Comparison of ENCODE assay signal across 10 cellular contexts in genomic region chr7:139774376-139774775, GRCh38. TPM values are rescaled to one million over a fixed set of nuclear protein-coding genes. Genes with fewer than 3 reads are reported as not detected.
DNase-seq lines count a peak whose midpoint lies in the region; ATAC-seq, FAIRE-seq and TF ChIP-seq lines count a peak whose summit lies in the region.
"Had no signal": no experiment of that assay in that cellular context is flagged by ENCODE, and none has a peak within 500 bp of the region (broad histone marks: within the 10 kb centered on the region; RNA-seq: fewer than 3 reads in every experiment).

No MANE protein-coding gene starts in this region.

- CTCF ChIA-PET in HepG2 (lab: Yijun Ruan, JAX; ENCODE audit: low intra/inter-chr PET ratio, low total read pairs): no interaction called here

- DNase-seq in ACHN: peak; percentile 50
- DNase-seq in HFFc6: peak; percentile 90
- peak; percentile 43 for DNase-seq in astrocyte of the hippocampus (ENCODE audit: low read depth, low spot score)
- no peak for DNase-seq in HepG2 (ENCODE audit: low spot score)
- DNase-seq in foreskin melanocyte: no peak
- no peak for DNase-seq in anterior cingulate cortex (lab: John Stamatoyannopoulos, UW)
- DNase-seq: DMS79, NCI-H1930 had no signal

- no peaks in the 10 kb centered on the region for H3K9me3 Mint-ChIP-seq in HFFc6

- H3K27ac Mint-ChIP-seq in HFFc6: peak overlapping the region; percentile 67

- H3K79me2 ChIP-seq in HepG2 (ENCODE audit: insufficient read depth, low read length): peaks cover 77% of the 10 kb centered on the region

- FAIRE-seq in HepG2 (lab: Jason Lieb, UNC): no peak

- in situ Hi-C loops in ACHN (cut with HindIII; ENCODE audit: low pct_ligation_motif_present, low pct_unique_long_range_greater_than_20kb, low sequenced_read_pairs): no loop called here
- in situ Hi-C loops in HepG2 (cut with HindIII; ENCODE audit: extremely low pct_ligation_motif_present, low pct_unique_long_range_greater_than_20kb): loop anchor here (10.0 kb wide), 1 partner anchor 130 kb away; no protein-coding TSS in a partner anchor

- H3K36me3 ChIP-seq in HepG2 (replicated peaks in 1 of 2; ENCODE audit: control insufficient read depth in 1 of 2, insufficient read depth in 2 of 2, low read length in 2 of 2): peaks cover 11 to 25% of the 10 kb centered on the region in 2 experiments

- H3K4me1 ChIP-seq in HepG2 (ENCODE audit: insufficient read depth, low read length): peaks cover 62% of the 10 kb centered on the region

- WGBS in HepG2 (ENCODE audit: low lambda C conversion rate): 96% methylated on average over 1 of the region's 1 CpG

- peak overlapping the region in 1 of 3 experiments; percentile 94; a peak in 1 of 6 replicates for H3K4me3 ChIP-seq in HepG2 (replicated peaks in 1 of 3; ENCODE audit: insufficient read depth in 1 of 3, low read depth in 2 of 3, low read length in 3 of 3)

- H3K36me3 Mint-ChIP-seq in HFFc6 (ENCODE audit: low read depth): peaks cover 12% of the 10 kb centered on the region

- peak overlapping the region; percentile 94 for H3K4me3 Mint-ChIP-seq in HFFc6

- no peak overlapping the region for H3K9ac ChIP-seq in HepG2 (ENCODE audit: insufficient read depth, low read depth, low read length)

- H3K27me3 ChIP-seq in HepG2 (ENCODE audit: control insufficient read depth in 1 of 2, insufficient read depth in 2 of 2, low read length in 2 of 2): no peaks in the 10 kb centered on the region; a peak in 1 of 5 replicates

- TF ChIP-seq EP300 in HepG2 (IDR thresholded peaks at IDR 0.05; ENCODE audit: low read depth in 2 of 2, low read length in 2 of 2): no peak
- no peak for TF ChIP-seq EP300 in HepG2 (CRISPR knock-in tag; IDR thresholded peaks at IDR 0.05; ENCODE audit: borderline replicate concordance)

- H3K4me1 Mint-ChIP-seq in HFFc6 (ENCODE audit: low read depth): peaks cover 72% of the 10 kb centered on the region

- intact Hi-C loops in HepG2 (cut with micrococcal nuclease; ENCODE audit: unreplicated experiment): no loop called here

- peaks cover 1% of the 10 kb centered on the region; the same call in 1 of the 2 replicates for H3K27me3 Mint-ChIP-seq in HFFc6 (ENCODE audit: insufficient read depth)

- no peak overlapping the region for H2AFZ ChIP-seq in HepG2 (ENCODE audit: low read length)

- TF ChIP-seq CTCF in HFFc6 (IDR thresholded peaks at IDR 0.05) (no peak), HepG2 (CRISPR knock-in tag; IDR thresholded peaks at IDR 0.05) (no peak)

- H3K9me3 ChIP-seq in HepG2 (ENCODE audit: low read length): no peaks in the 10 kb centered on the region

- no TSS peak for BruUV-seq in HepG2 (replicated peaks; lab: Mats Ljungman, UMichigan)

- peaks cover 15% of the 10 kb centered on the region for H4K20me1 ChIP-seq in HepG2 (ENCODE audit: insufficient read depth, low read length)

- H3K4me2 ChIP-seq in HepG2 (ENCODE audit: low read depth, low read length): peak overlapping the region; percentile 85

- TF ChIP-seq RAD21 in HepG2 (CRISPR knock-in tag; IDR thresholded peaks at IDR 0.05): no peak

- POLR2A ChIA-PET in HepG2 (lab: Yijun Ruan, JAX): no interaction called here

- ATAC-seq in HepG2: no peak
- no peak for ATAC-seq in GM19324 (IDR thresholded peaks at IDR 0.05; ENCODE audit: low FRiP score, unreplicated experiment)
- ATAC-seq in HG03139 (IDR thresholded peaks at IDR 0.05; ENCODE audit: unreplicated experiment): no peak

- TF ChIP-seq POLR2A in HepG2 (IDR thresholded peaks at IDR 0.05; ENCODE audit: insufficient read depth in 1 of 2, low read depth in 2 of 2, low read length in 2 of 2): no peak

- no peak overlapping the region for H3K27ac ChIP-seq in HepG2 (ENCODE audit: extremely low read length, insufficient read depth, low read length)

TF ChIP-seq in HepG2, 621 proteins besides CTCF, POLR2A, EP300 and RAD21 (continues in another document):
- TF ChIP-seq BCLAF1 (IDR thresholded peaks at IDR 0.05) (no peak), ZNF292 (CRISPR knock-in tag; IDR thresholded peaks at IDR 0.05; ENCODE audit: borderline replicate concordance, low read depth) (no peak), HNF4G (IDR thresholded peaks at IDR 0.05; ENCODE audit: borderline replicate concordance, low read depth, low read length) (no peak), HNF4G (CRISPR knock-in tag; IDR thresholded peaks at IDR 0.05; ENCODE audit: borderline replicate concordance, low read depth) (no peak), CENPX (CRISPR knock-in tag; IDR thresholded peaks at IDR 0.05) (no peak), DMAP1 (CRISPR knock-in tag; IDR thresholded peaks at IDR 0.05) (no peak)

RNA-seq across cellular contexts. Expression of gene HIPK2, which starts 3.4 kb away (rescaled TPM):
- 10 to 100 TPM; 14.6 to 33.4 (median 31.4) TPM for total RNA-seq in HFFc6 (2021; fragmentation: NEBNext Ultra II Directional; extraction: Animal tissue kit (Norgen Biotek cat#: 25700))
- total RNA-seq in HepG2 (2016; rRNA removed; fragmentation: Illumina TruSeq; extraction: Trizol): 14.4 and 25.9 TPM in 2 replicates
- total RNA-seq in HepG2 (2016; cell fraction: cytosol; rRNA removed; fragmentation: Illumina TruSeq; extraction: Trizol; ENCODE audit: low read depth): 38.1 and 38.4 TPM in 2 replicates
- 13.8 and 20.2 TPM in 2 replicates for total RNA-seq in HepG2 (2016; cell fraction: insoluble cytoplasmic fraction; rRNA removed; fragmentation: Illumina TruSeq; extraction: Trizol)
- total RNA-seq in HepG2 (2016; cell fraction: membrane; rRNA removed; fragmentation: Illumina TruSeq; extraction: Trizol): 26.7 and 27.9 TPM in 2 replicates
- total RNA-seq in HepG2 (2016; cell fraction: nucleus; rRNA removed; fragmentation: Illumina TruSeq; extraction: Trizol): 19.7 and 24.5 TPM in 2 replicates
- polyA plus RNA-seq in HepG2 (2011; rRNA removed): 17.0 and 20.2 TPM in 2 replicates
- 11.5 and 11.7 TPM in 2 replicates for polyA plus RNA-seq in HepG2 (2011; cell fraction: cytosol; rRNA removed)
- 34.6 and 39.9 TPM in 2 replicates for polyA plus RNA-seq in HepG2 (2011; cell fraction: nucleus; rRNA removed)
- 18.0 and 18.2 TPM in 2 replicates for polyA plus RNA-seq in HepG2 (2012)
- polyA plus RNA-seq in HepG2 (2016; cell fraction: cytosol; fragmentation: Illumina TruSeq; extraction: Trizol; ENCODE audit: low read depth): 2.4 and 2.9 TPM in 2 replicates
- polyA plus RNA-seq in HepG2 (2016; cell fraction: insoluble cytoplasmic fraction; fragmentation: Illumina TruSeq; extraction: Trizol; ENCODE audit: low read depth): 15.0 and 20.1 TPM in 2 replicates
- 5.5 and 6.5 TPM in 2 replicates for polyA plus RNA-seq in HepG2 (2016; cell fraction: membrane; fragmentation: Illumina TruSeq; extraction: Trizol; ENCODE audit: low read depth)
- polyA plus RNA-seq in HepG2 (2016; cell fraction: nucleus; fragmentation: Illumina TruSeq; extraction: Trizol; ENCODE audit: insufficient read depth, low read depth): 17.7 and 18.3 TPM in 2 replicates
- 10.5 and 48.8 TPM in 2 replicates for polyA minus RNA-seq in HepG2 (2011; rRNA and poly(A)+ RNA removed; ENCODE audit: low replicate concordance)
- 29.2 and 34.4 TPM in 2 replicates for polyA minus RNA-seq in HepG2 (2011; cell fraction: cytosol; rRNA and poly(A)+ RNA removed)
- polyA minus RNA-seq in HepG2 (2011; cell fraction: nucleus; rRNA and poly(A)+ RNA removed): 29.6 and 32.6 TPM in 2 replicates

RNA-seq across cellular contexts. Expression of gene TBXAS1, which starts 54.7 kb away (rescaled TPM):
- 1 to 10 TPM in 3 of 6 experiments, under 1 TPM in 3; 0.47 to 1.8 (median 1.0) TPM for total RNA-seq in HFFc6 (2021; fragmentation: NEBNext Ultra II Directional; extraction: Animal tissue kit (Norgen Biotek cat#: 25700))
- total RNA-seq in HepG2 (2016; rRNA removed; fragmentation: Illumina TruSeq; extraction: Trizol): 4.0 and 6.1 TPM in 2 replicates
- total RNA-seq in HepG2 (2016; cell fraction: cytosol; rRNA removed; fragmentation: Illumina TruSeq; extraction: Trizol; ENCODE audit: low read depth): 6.2 and 7.7 TPM in 2 replicates
- total RNA-seq in HepG2 (2016; cell fraction: insoluble cytoplasmic fraction; rRNA removed; fragmentation: Illumina TruSeq; extraction: Trizol): 4.0 and 4.2 TPM in 2 replicates
- total RNA-seq in HepG2 (2016; cell fraction: membrane; rRNA removed; fragmentation: Illumina TruSeq; extraction: Trizol): 6.2 and 7.7 TPM in 2 replicates
- total RNA-seq in HepG2 (2016; cell fraction: nucleus; rRNA removed; fragmentation: Illumina TruSeq; extraction: Trizol): 5.0 and 7.0 TPM in 2 replicates
- polyA plus RNA-seq in HepG2 (2011; rRNA removed): 4.9 and 6.6 TPM in 2 replicates
- polyA plus RNA-seq in HepG2 (2011; cell fraction: cytosol; rRNA removed): 4.4 and 4.6 TPM in 2 replicates
- 5.3 and 6.9 TPM in 2 replicates for polyA plus RNA-seq in HepG2 (2011; cell fraction: nucleus; rRNA removed)
- 2.7 and 3.4 TPM in 2 replicates for polyA plus RNA-seq in HepG2 (2012)
- 5.8 and 8.1 TPM in 2 replicates for polyA plus RNA-seq in HepG2 (2016; cell fraction: cytosol; fragmentation: Illumina TruSeq; extraction: Trizol; ENCODE audit: low read depth)
- 3.9 and 4.1 TPM in 2 replicates for polyA plus RNA-seq in HepG2 (2016; cell fraction: insoluble cytoplasmic fraction; fragmentation: Illumina TruSeq; extraction: Trizol; ENCODE audit: low read depth)
- 5.9 and 6.2 TPM in 2 replicates for polyA plus RNA-seq in HepG2 (2016; cell fraction: membrane; fragmentation: Illumina TruSeq; extraction: Trizol; ENCODE audit: low read depth)
- polyA plus RNA-seq in HepG2 (2016; cell fraction: nucleus; fragmentation: Illumina TruSeq; extraction: Trizol; ENCODE audit: insufficient read depth, low read depth): 3.4 and 12.1 TPM in 2 replicates
- 0.23 and 7.4 TPM in 2 replicates for polyA minus RNA-seq in HepG2 (2011; rRNA and poly(A)+ RNA removed; ENCODE audit: low replicate concordance)
- polyA minus RNA-seq in HepG2 (2011; cell fraction: cytosol; rRNA and poly(A)+ RNA removed): 1.5 and 3.0 TPM in 2 replicates
- polyA minus RNA-seq in HepG2 (2011; cell fraction: nucleus; rRNA and poly(A)+ RNA removed): 6.3 and 9.0 TPM in 2 replicates

Comparison
In these comparisons a context has a peak if more than half of its experiments do, and no peak if none do; other contexts are left out.
1. DNase-seq: peak in ACHN (single experiment), HFFc6 (single experiment) and astrocyte of the hippocampus (single experiment); none in HepG2 (single experiment), foreskin melanocyte (single experiment) and anterior cingulate cortex (0 of 58).